In the genomic region with DNA sequence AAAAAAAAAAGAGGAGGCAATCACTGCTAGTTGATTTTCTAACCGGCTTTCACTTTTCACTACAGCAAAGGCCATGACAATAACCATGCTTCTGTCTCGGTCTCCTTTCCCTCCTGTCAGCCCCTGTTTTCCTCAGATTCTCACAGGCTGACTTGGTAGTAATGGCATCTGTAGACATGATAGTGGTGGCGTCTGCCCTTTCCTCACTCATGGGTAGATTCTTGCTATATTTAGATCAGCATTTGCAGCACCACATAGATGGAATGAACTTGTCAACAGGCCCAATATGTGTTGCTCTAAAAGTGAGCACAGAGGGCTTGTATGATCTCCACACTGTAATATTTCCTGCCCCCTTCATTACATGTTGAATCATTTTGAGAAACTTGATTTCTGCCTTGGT, we compare ENCODE assay signal across 19 cellular contexts.
DNase-seq lines count a peak whose midpoint lies in the region; ATAC-seq lines count a peak whose summit lies in the region.
"Had no signal": no experiment of that assay in that cellular context is flagged by ENCODE, and none has a peak within 500 bp of the region (broad histone marks: within the 10 kb centered on the region; RNA-seq: fewer than 3 reads in every experiment).

No MANE protein-coding gene starts in this region.

- DNase-seq in DMS53 (lab: John Stamatoyannopoulos, UW) = peak; percentile 44
- DNase-seq in DMS53 treated with DMSO at 0.1 percent for 48 hours (lab: John Stamatoyannopoulos, UW; ENCODE audit: unreplicated experiment) = no peak
- peak; percentile 18 for DNase-seq in left cardiac atrium
- peak; percentile 12 for DNase-seq in myocyte (ENCODE audit: low read depth)
- no peak for DNase-seq in left colon
- DNase-seq in activated T-cell treated with anti-CD3 and anti-CD28 coated beads, Interleukin-2, amount 50 U/mL, for 1 hour = no peak
- no peak for DNase-seq in activated T-cell treated with anti-CD3 and anti-CD28 coated beads for 4 hours
- DNase-seq in NCI-H748 (lab: John Stamatoyannopoulos, UW; ENCODE audit: unreplicated experiment) = no peak
- DNase-seq: ACHN; Caco-2; CD4-positive, alpha-beta memory T cell; DMS 273 treated with DMSO at 0.1 percent for 48 hours; Karpas-422; MV-4-11; NCI-H1105 treated with DMSO at 0.1 percent for 48 hours; NCI-H2029 treated with DMSO at 0.1 percent for 48 hours; NCI-H226; NCI-H774; NK-92 treated with Interleukin-12 subunit alpha and Interleukin-12 subunit beta, amount 100 ng/mL, for 24 hours had no signal

- intact Hi-C loops in left cardiac atrium (cut with DNase I) = no loop called here
- intact Hi-C loops in left colon (cut with DNase I, micrococcal nuclease) = no loop called here

- ATAC-seq in left cardiac atrium = peak; percentile 86 to 94
- ATAC-seq in left colon = no peak

Comparison
In these comparisons a context has a peak if more than half of its experiments do, and no peak if none do; other contexts are left out.
1. DNase-seq: peak in DMS53 (single experiment), left cardiac atrium (single experiment) and myocyte (single experiment); none in DMS53 treated with DMSO at 0.1 percent for 48 hours (single experiment), left colon (0 of 2), activated T-cell treated with anti-CD3 and anti-CD28 coated beads, Interleukin-2, amount 50 U/mL, for 1 hour (single experiment), activated T-cell treated with anti-CD3 and anti-CD28 coated beads for 4 hours (single experiment) and NCI-H748 (single experiment).